1 cellular context compared by ENCODE assay signal in the genomic region with DNA sequence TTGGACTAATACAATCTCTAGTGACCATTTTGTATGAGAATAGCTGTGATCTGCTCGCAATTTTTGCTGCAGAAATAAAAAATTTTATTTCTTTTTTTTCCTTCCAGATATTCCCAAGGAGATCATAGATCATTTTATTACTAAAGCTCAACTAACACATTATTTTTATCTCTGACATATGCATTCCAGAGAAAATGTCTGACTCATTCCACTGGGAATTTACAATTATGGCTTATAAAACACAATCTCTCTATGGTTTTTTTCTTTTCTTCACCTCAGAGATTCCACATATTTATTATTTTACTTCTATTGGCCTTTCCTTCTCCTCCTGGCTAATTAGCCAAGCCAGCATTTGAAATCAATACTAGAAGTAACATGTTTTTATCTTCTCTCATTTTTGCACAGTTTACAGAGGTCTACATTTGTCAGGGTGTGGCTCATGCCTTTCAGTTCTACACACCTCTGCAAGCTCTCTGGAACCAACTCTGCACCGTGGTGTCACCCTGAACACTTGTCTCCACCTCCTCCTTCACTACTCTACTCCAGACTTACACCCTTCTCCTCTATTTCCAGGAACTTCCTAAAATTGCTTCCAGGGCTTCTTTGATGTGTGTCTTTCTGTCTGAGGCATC.
TF ChIP-seq lines count a peak whose summit lies in the region.

No MANE protein-coding gene starts in this region.

TF ChIP-seq in HepG2, 621 proteins besides CTCF, POLR2A, EP300 and RAD21 (continued from another document):
- TF ChIP-seq, protein P1, sequence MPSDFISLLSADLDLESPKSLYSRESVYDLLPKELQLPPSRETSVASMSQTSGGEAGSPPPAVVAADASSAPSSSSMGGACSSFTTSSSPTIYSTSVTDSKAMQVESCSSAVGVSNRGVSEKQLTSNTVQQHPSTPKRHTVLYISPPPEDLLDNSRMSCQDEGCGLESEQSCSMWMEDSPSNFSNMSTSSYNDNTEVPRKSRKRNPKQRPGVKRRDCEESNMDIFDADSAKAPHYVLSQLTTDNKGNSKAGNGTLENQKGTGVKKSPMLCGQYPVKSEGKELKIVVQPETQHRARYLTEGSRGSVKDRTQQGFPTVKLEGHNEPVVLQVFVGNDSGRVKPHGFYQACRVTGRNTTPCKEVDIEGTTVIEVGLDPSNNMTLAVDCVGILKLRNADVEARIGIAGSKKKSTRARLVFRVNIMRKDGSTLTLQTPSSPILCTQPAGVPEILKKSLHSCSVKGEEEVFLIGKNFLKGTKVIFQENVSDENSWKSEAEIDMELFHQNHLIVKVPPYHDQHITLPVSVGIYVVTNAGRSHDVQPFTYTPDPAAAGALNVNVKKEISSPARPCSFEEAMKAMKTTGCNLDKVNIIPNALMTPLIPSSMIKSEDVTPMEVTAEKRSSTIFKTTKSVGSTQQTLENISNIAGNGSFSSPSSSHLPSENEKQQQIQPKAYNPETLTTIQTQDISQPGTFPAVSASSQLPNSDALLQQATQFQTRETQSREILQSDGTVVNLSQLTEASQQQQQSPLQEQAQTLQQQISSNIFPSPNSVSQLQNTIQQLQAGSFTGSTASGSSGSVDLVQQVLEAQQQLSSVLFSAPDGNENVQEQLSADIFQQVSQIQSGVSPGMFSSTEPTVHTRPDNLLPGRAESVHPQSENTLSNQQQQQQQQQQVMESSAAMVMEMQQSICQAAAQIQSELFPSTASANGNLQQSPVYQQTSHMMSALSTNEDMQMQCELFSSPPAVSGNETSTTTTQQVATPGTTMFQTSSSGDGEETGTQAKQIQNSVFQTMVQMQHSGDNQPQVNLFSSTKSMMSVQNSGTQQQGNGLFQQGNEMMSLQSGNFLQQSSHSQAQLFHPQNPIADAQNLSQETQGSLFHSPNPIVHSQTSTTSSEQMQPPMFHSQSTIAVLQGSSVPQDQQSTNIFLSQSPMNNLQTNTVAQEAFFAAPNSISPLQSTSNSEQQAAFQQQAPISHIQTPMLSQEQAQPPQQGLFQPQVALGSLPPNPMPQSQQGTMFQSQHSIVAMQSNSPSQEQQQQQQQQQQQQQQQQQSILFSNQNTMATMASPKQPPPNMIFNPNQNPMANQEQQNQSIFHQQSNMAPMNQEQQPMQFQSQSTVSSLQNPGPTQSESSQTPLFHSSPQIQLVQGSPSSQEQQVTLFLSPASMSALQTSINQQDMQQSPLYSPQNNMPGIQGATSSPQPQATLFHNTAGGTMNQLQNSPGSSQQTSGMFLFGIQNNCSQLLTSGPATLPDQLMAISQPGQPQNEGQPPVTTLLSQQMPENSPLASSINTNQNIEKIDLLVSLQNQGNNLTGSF (CRISPR knock-in tag; IDR thresholded peaks at IDR 0.05), result no peak
- TF ChIP-seq ZFX (CRISPR knock-in tag; IDR thresholded peaks at IDR 0.05; ENCODE audit: low read depth), result no peak
- TF ChIP-seq, protein P2, sequence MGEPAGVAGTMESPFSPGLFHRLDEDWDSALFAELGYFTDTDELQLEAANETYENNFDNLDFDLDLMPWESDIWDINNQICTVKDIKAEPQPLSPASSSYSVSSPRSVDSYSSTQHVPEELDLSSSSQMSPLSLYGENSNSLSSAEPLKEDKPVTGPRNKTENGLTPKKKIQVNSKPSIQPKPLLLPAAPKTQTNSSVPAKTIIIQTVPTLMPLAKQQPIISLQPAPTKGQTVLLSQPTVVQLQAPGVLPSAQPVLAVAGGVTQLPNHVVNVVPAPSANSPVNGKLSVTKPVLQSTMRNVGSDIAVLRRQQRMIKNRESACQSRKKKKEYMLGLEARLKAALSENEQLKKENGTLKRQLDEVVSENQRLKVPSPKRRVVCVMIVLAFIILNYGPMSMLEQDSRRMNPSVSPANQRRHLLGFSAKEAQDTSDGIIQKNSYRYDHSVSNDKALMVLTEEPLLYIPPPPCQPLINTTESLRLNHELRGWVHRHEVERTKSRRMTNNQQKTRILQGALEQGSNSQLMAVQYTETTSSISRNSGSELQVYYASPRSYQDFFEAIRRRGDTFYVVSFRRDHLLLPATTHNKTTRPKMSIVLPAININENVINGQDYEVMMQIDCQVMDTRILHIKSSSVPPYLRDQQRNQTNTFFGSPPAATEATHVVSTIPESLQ (CRISPR knock-in tag; conservative IDR thresholded peaks at IDR 0.05), result no peak
- no peak for TF ChIP-seq ZNF589 (CRISPR knock-in tag; conservative IDR thresholded peaks at IDR 0.05)
- TF ChIP-seq, protein P3, sequence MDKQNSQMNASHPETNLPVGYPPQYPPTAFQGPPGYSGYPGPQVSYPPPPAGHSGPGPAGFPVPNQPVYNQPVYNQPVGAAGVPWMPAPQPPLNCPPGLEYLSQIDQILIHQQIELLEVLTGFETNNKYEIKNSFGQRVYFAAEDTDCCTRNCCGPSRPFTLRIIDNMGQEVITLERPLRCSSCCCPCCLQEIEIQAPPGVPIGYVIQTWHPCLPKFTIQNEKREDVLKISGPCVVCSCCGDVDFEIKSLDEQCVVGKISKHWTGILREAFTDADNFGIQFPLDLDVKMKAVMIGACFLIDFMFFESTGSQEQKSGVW (CRISPR knock-in tag; IDR thresholded peaks at IDR 0.05; ENCODE audit: borderline replicate concordance), result no peak
- TF ChIP-seq BCL6 (CRISPR knock-in tag; IDR thresholded peaks at IDR 0.05), result no peak
- TF ChIP-seq, protein P4, sequence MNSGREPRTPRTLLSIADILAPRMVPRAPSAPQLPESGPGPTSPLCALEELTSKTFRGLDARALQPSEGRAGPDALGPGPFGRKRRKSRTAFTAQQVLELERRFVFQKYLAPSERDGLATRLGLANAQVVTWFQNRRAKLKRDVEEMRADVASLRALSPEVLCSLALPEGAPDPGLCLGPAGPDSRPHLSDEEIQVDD (CRISPR knock-in tag; IDR thresholded peaks at IDR 0.05; ENCODE audit: borderline replicate concordance), result no peak
- TF ChIP-seq RCOR2 (CRISPR knock-in tag; IDR thresholded peaks at IDR 0.05), result no peak
- no peak for TF ChIP-seq ZNF619 (CRISPR knock-in tag; IDR thresholded peaks at IDR 0.05)
- no peak for TF ChIP-seq CBX2 (IDR thresholded peaks at IDR 0.05; ENCODE audit: low read depth, low read length)
- no peak for TF ChIP-seq CBX2 (CRISPR knock-in tag; IDR thresholded peaks at IDR 0.05; ENCODE audit: low read depth)
- no peak for TF ChIP-seq SATB2 (CRISPR knock-in tag; IDR thresholded peaks at IDR 0.05)
- TF ChIP-seq U2AF2 (IDR thresholded peaks at IDR 0.05; ENCODE audit: low read depth, low read length), result no peak
- TF ChIP-seq ZBTB1 (CRISPR knock-in tag; IDR thresholded peaks at IDR 0.05; ENCODE audit: borderline replicate concordance), result no peak
- no peak for TF ChIP-seq MTA1 (CRISPR knock-in tag; IDR thresholded peaks at IDR 0.05; ENCODE audit: borderline replicate concordance)
- TF ChIP-seq HNRNPH1 (optimal IDR thresholded peaks at IDR 0.05; ENCODE audit: low read depth, low read length), result no peak
- TF ChIP-seq MTA3 (CRISPR knock-in tag; IDR thresholded peaks at IDR 0.05), result no peak
- TF ChIP-seq, protein P5, sequence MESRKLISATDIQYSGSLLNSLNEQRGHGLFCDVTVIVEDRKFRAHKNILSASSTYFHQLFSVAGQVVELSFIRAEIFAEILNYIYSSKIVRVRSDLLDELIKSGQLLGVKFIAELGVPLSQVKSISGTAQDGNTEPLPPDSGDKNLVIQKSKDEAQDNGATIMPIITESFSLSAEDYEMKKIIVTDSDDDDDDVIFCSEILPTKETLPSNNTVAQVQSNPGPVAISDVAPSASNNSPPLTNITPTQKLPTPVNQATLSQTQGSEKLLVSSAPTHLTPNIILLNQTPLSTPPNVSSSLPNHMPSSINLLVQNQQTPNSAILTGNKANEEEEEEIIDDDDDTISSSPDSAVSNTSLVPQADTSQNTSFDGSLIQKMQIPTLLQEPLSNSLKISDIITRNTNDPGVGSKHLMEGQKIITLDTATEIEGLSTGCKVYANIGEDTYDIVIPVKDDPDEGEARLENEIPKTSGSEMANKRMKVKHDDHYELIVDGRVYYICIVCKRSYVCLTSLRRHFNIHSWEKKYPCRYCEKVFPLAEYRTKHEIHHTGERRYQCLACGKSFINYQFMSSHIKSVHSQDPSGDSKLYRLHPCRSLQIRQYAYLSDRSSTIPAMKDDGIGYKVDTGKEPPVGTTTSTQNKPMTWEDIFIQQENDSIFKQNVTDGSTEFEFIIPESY (CRISPR knock-in tag; IDR thresholded peaks at IDR 0.05), result no peak
